ENCODE assay signal across 22 cellular contexts in the genomic region with DNA sequence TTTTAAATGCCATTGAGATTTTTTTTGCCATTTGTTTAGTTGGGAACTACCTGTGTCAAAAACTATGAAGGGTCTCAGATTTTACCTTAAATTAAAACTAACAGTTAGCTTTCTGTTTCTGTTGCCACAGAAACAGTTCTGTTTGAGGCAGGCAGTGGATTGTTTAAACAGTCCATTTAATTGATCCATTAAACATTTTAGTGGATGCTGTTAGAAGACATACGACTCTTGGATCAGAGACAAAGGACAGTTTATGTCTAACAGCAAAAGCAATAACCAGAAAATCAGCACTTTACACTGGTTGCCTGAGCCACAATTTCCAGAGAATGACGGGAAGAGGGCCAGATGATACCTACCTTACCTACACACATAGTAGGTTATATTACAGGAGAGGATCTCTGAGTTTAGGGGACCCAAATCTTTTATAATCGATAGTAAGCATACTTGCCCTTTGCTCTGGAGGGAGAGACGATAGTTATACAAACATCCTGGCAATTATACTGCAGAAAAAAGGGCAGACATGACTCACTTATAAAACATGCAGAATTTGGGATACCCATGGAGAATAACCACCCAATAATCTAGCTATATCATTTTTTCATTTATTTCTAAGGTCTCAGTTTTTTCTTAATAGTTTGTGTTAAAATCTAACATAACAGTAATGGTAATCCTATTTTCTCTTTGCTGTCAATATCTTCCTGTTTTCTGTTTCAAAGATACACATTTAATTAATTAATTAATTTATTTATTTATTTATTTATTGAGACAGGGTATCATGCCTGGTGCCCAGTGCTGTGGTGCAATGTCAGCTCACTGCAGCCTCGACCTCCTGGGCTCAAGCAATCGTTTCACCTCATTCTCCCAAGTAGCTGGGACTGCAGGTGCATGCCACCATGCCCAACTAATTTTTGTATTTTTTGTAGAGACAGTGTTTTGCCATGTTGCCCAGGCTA.
DNase-seq lines count a peak whose midpoint lies in the region; ATAC-seq and TF ChIP-seq lines count a peak whose summit lies in the region.
"Had no signal": no experiment of that assay in that cellular context is flagged by ENCODE, and none has a peak within 500 bp of the region (broad histone marks: within the 10 kb centered on the region; RNA-seq: fewer than 3 reads in every experiment).

No MANE protein-coding gene starts in this region.

- ATAC-seq in PC-3 (peak; percentile 88), GM21360 (IDR thresholded peaks at IDR 0.05; ENCODE audit: unreplicated experiment) (no peak)
- ATAC-seq: activated CD8-positive, alpha-beta T cell treated with anti-CD3 and anti-CD28 coated beads, Interleukin-2, amount 10 ng/mL, durations not matched to agents 7 days and 5 days; activated T-cell treated with anti-CD3 and anti-CD28 coated beads, Interleukin-2, amount 50 U/mL, for 72 hours; esophagus mucosa had no signal

- H3K36me3 ChIP-seq in PC-3 (ENCODE audit: low read depth, low read length), result no peaks in the 10 kb centered on the region

- intact Hi-C loops in PC-3 (cut with micrococcal nuclease), result loop anchor here (5.0 to 10.0 kb wide), 2 partner anchors 47 to 234 kb away; a partner anchor contains a TSS
- intact Hi-C loops in activated T-helper 1 cell treated with anti-CD3 and anti-CD28 coated beads, Interleukin-12 subunit alpha, Interleukin-12 subunit beta, Interleukin-2, Interleukin-4 antibody, amounts not matched to agents 30 ng/mL and 10 ng/mL and 1 ng/mL, durations not matched to agents 14 hours and 24 hours and 36 hours (cut with micrococcal nuclease), result no loop called here

- H2AFZ ChIP-seq in PC-3 (ENCODE audit: low read length), result no peak overlapping the region

- H3K4me1 Mint-ChIP-seq in activated T-helper 1 cell treated with anti-CD3 and anti-CD28 coated beads, Interleukin-12 subunit alpha, Interleukin-12 subunit beta, Interleukin-2, Interleukin-4 antibody, amounts not matched to agents 30 ng/mL and 10 ng/mL and 1 ng/mL, durations not matched to agents 14 hours and 24 hours and 36 hours (ENCODE audit: low read depth), result no peaks in the 10 kb centered on the region
- H3K4me1 Mint-ChIP-seq: neural crest cell had no signal

- no peak overlapping the region for H3K9ac ChIP-seq in PC-3 (ENCODE audit: low read length)
- H3K9ac ChIP-seq: BLaER1 had no signal

- H4K20me1 ChIP-seq in PC-3 (ENCODE audit: low read length), result no peaks in the 10 kb centered on the region
- H4K20me1 ChIP-seq: BLaER1 had no signal

- H3K4me2 ChIP-seq in PC-3 (ENCODE audit: low read length), result peak overlapping the region; percentile 60; the same call in 1 of the 2 replicates
- H3K4me2 ChIP-seq: BLaER1 had no signal

- H3K9me3 Mint-ChIP-seq in activated T-helper 1 cell treated with anti-CD3 and anti-CD28 coated beads, Interleukin-12 subunit alpha, Interleukin-12 subunit beta, Interleukin-2, Interleukin-4 antibody, amounts not matched to agents 30 ng/mL and 10 ng/mL and 1 ng/mL, durations not matched to agents 14 hours and 24 hours and 36 hours, result no peaks in the 10 kb centered on the region
- H3K9me3 Mint-ChIP-seq: activated naive CD8-positive, alpha-beta T cell treated with anti-CD3 and anti-CD28 coated beads, Interleukin-2, amount 10 ng/mL, durations not matched to agents 7 days and 5 days; activated T-cell treated with anti-CD3 and anti-CD28 coated beads, Interleukin-2, amount 50 U/mL, for 72 hours; neural crest cell; T-helper 2 cell treated with Interferon-gamma antibody and Interleukin-4, amounts not matched to agents 5 μg/mL and 100 μg/mL, for 36 hours had no signal

- no peaks in the 10 kb centered on the region for H3F3A ChIP-seq in PC-3 (ENCODE audit: low read length, unreplicated experiment)

- no peak overlapping the region for H3K4me3 Mint-ChIP-seq in activated T-helper 1 cell treated with anti-CD3 and anti-CD28 coated beads, Interleukin-12 subunit alpha, Interleukin-12 subunit beta, Interleukin-2, Interleukin-4 antibody, amounts not matched to agents 30 ng/mL and 10 ng/mL and 1 ng/mL, durations not matched to agents 14 hours and 24 hours and 36 hours
- H3K4me3 Mint-ChIP-seq: activated CD8-positive, alpha-beta T cell treated with anti-CD3 and anti-CD28 coated beads, Interleukin-2, amount 10 ng/mL, durations not matched to agents 7 days and 5 days; activated naive CD8-positive, alpha-beta T cell treated with anti-CD3 and anti-CD28 coated beads, Interleukin-2, amount 10 ng/mL, durations not matched to agents 7 days and 5 days; activated T-cell treated with anti-CD3 and anti-CD28 coated beads, Interleukin-2, amount 50 U/mL, for 72 hours; neural crest cell; T-helper 2 cell treated with Interferon-gamma antibody and Interleukin-4, amounts not matched to agents 5 μg/mL and 100 μg/mL, for 36 hours had no signal

- no peak for TF ChIP-seq CTCF in PC-3 (conservative IDR thresholded peaks at IDR 0.05; ENCODE audit: low read depth, low read length)
- no peak for TF ChIP-seq CTCF in fibroblast of the aortic adventitia (IDR thresholded peaks at IDR 0.05; ENCODE audit: insufficient read depth, low read length)

- no peaks in the 10 kb centered on the region for H3K9me2 ChIP-seq in PC-3 (replicated peaks; ENCODE audit: low read length)

- H3K4me3 ChIP-seq in PC-3 (ENCODE audit: low read length) (0 out of 2 replicates have a peak overlapping the region, but pooled peaks have one; percentile 2), fibroblast of the aortic adventitia (ENCODE audit: low read depth, low read length) (no peak overlapping the region)
- H3K4me3 ChIP-seq: BLaER1, cardiac muscle cell, spleen had no signal

- no peaks in the 10 kb centered on the region for H3K27me3 ChIP-seq in PC-3 (ENCODE audit: low read length)
- H3K27me3 ChIP-seq: BLaER1, cardiac muscle cell, spleen had no signal

- H3K27me3 Mint-ChIP-seq in activated T-helper 1 cell treated with anti-CD3 and anti-CD28 coated beads, Interleukin-12 subunit alpha, Interleukin-12 subunit beta, Interleukin-2, Interleukin-4 antibody, amounts not matched to agents 30 ng/mL and 10 ng/mL and 1 ng/mL, durations not matched to agents 14 hours and 24 hours and 36 hours (ENCODE audit: insufficient read depth), result no peaks in the 10 kb centered on the region
- H3K27me3 Mint-ChIP-seq: activated naive CD8-positive, alpha-beta T cell treated with anti-CD3 and anti-CD28 coated beads, Interleukin-2, amount 10 ng/mL, durations not matched to agents 7 days and 5 days had no signal

- no TSS peak for BruUV-seq in PC-3 (replicated peaks; lab: Mats Ljungman, UMichigan)

- peaks cover 8% of the 10 kb centered on the region for H3K4me1 ChIP-seq in PC-3 (ENCODE audit: insufficient read depth, low read length)
- H3K4me1 ChIP-seq: BLaER1 had no signal

- no peaks in the 10 kb centered on the region for H3K9me3 ChIP-seq in PC-3 (ENCODE audit: low read length)
- H3K9me3 ChIP-seq: BLaER1, spleen had no signal

- peaks cover 16% of the 10 kb centered on the region for H3K36me3 Mint-ChIP-seq in activated T-helper 1 cell treated with anti-CD3 and anti-CD28 coated beads, Interleukin-12 subunit alpha, Interleukin-12 subunit beta, Interleukin-2, Interleukin-4 antibody, amounts not matched to agents 30 ng/mL and 10 ng/mL and 1 ng/mL, durations not matched to agents 14 hours and 24 hours and 36 hours (ENCODE audit: low read depth)

- CTCF ChIA-PET in PC-3 (lab: Charles Lee), result no interaction called here

- POLR2A ChIA-PET in PC-3 (lab: Charles Lee; ENCODE audit: unreplicated experiment), result no interaction called here

- peak; percentile 0 for DNase-seq in HS-5 (ENCODE audit: low read depth)
- peak; percentile 56 for DNase-seq in PC-3
- DNase-seq in fibroblast of the aortic adventitia (ENCODE audit: low read depth), result peak; percentile 12
- DNase-seq in activated T-helper 1 cell treated with anti-CD3 and anti-CD28 coated beads, Interleukin-12 subunit alpha, Interleukin-12 subunit beta, Interleukin-2, Interleukin-4 antibody, amounts not matched to agents 30 ng/mL and 10 ng/mL and 1 ng/mL, durations not matched to agents 14 hours and 24 hours and 36 hours (ENCODE audit: low spot score), result no peak
- no peak for DNase-seq in kidney tubule cell (ENCODE audit: low spot score)
- DNase-seq in pons (ENCODE audit: low spot score), result no peak
- DNase-seq: activated CD4-positive, CD25-positive, alpha-beta regulatory T cell; activated CD8-positive, alpha-beta T cell treated with anti-CD3 and anti-CD28 coated beads, Interleukin-2, amount 10 ng/mL, durations not matched to agents 7 days and 5 days; activated naive CD8-positive, alpha-beta T cell treated with anti-CD3 and anti-CD28 coated beads, Interleukin-2, amount 10 ng/mL, durations not matched to agents 7 days and 5 days; activated T-cell treated with anti-CD3 and anti-CD28 coated beads, Interleukin-2, amount 50 U/mL, for 72 hours; hippocampal formation; MM.1S; NCI-H2029; NCI-H526 treated with DMSO at 0.1 percent for 48 hours; spleen; stimulated activated CD8-positive, alpha-beta memory T cell treated with anti-CD3 and anti-CD28 coated beads, Interleukin-4, amount 100 ng/mL, for 48 hours had no signal

- no peak overlapping the region for H3K27ac Mint-ChIP-seq in activated T-helper 1 cell treated with anti-CD3 and anti-CD28 coated beads, Interleukin-12 subunit alpha, Interleukin-12 subunit beta, Interleukin-2, Interleukin-4 antibody, amounts not matched to agents 30 ng/mL and 10 ng/mL and 1 ng/mL, durations not matched to agents 14 hours and 24 hours and 36 hours
- H3K27ac Mint-ChIP-seq: activated CD8-positive, alpha-beta T cell treated with anti-CD3 and anti-CD28 coated beads, Interleukin-2, amount 10 ng/mL, durations not matched to agents 7 days and 5 days; activated naive CD8-positive, alpha-beta T cell treated with anti-CD3 and anti-CD28 coated beads, Interleukin-2, amount 10 ng/mL, durations not matched to agents 7 days and 5 days; activated T-cell treated with anti-CD3 and anti-CD28 coated beads, Interleukin-2, amount 50 U/mL, for 72 hours; T-helper 2 cell treated with Interferon-gamma antibody and Interleukin-4, amounts not matched to agents 5 μg/mL and 100 μg/mL, for 36 hours had no signal

- H3K27ac ChIP-seq in PC-3 (ENCODE audit: low read length), result no peak overlapping the region
- H3K27ac ChIP-seq: BLaER1, cardiac muscle cell had no signal

- no peaks in the 10 kb centered on the region for H3K79me2 ChIP-seq in PC-3 (ENCODE audit: low read length)

Comparison
In these comparisons a context has a peak if more than half of its experiments do, and no peak if none do; other contexts are left out.
1. DNase-seq: peak in HS-5 (single experiment), PC-3 (single experiment) and fibroblast of the aortic adventitia (single experiment); none in activated T-helper 1 cell treated with anti-CD3 and anti-CD28 coated beads, Interleukin-12 subunit alpha, Interleukin-12 subunit beta, Interleukin-2, Interleukin-4 antibody, amounts not matched to agents 30 ng/mL and 10 ng/mL and 1 ng/mL, durations not matched to agents 14 hours and 24 hours and 36 hours (single experiment), kidney tubule cell (single experiment) and pons (single experiment).